In genomic region chr15:63010920-63011693, GRCh38 we compare ENCODE assay signal across 1 cellular context.
TF ChIP-seq lines count a peak whose summit lies in the region.

No MANE protein-coding gene starts in this region.

TF ChIP-seq in HepG2, 621 proteins besides CTCF, POLR2A, EP300 and RAD21 (continued from another document and continues in another):
- TF ChIP-seq ZBTB49 (CRISPR knock-in tag; IDR thresholded peaks at IDR 0.05; ENCODE audit: borderline replicate concordance) (no peak), MXI1 (IDR thresholded peaks at IDR 0.05; ENCODE audit: borderline replicate concordance, low read depth, low read length) (no peak), ZNF841 (CRISPR knock-in tag; IDR thresholded peaks at IDR 0.05; ENCODE audit: borderline replicate concordance) (no peak), PRDM4 (CRISPR knock-in tag; IDR thresholded peaks at IDR 0.05; ENCODE audit: borderline replicate concordance) (no peak), ATF3 (CRISPR knock-in tag; IDR thresholded peaks at IDR 0.05) (no peak), NFIB (CRISPR knock-in tag; IDR thresholded peaks at IDR 0.05; ENCODE audit: borderline replicate concordance) (no peak), ZBTB34 (CRISPR knock-in tag; IDR thresholded peaks at IDR 0.05) (peak; percentile 37; the same call in 1 of the 2 replicates), CREB3 (CRISPR knock-in tag; IDR thresholded peaks at IDR 0.05) (no peak), ARID3A (IDR thresholded peaks at IDR 0.05; ENCODE audit: low read depth, low read length) (0 out of 2 replicates have a peak, but pooled peaks have one; percentile 28), ZBTB3 (CRISPR knock-in tag; IDR thresholded peaks at IDR 0.05; ENCODE audit: borderline replicate concordance, low read depth) (peak; percentile 90; the same call in 1 of the 2 replicates), FOSL2 (CRISPR knock-in tag; IDR thresholded peaks at IDR 0.05) (peak; percentile 50), ISL2 (CRISPR knock-in tag; IDR thresholded peaks at IDR 0.05) (peak; percentile 76; the same call in 1 of the 2 replicates), SP1 (IDR thresholded peaks at IDR 0.05) (no peak), SP1 (CRISPR knock-in tag; IDR thresholded peaks at IDR 0.05) (no peak), ZSCAN5A (CRISPR knock-in tag; IDR thresholded peaks at IDR 0.05; ENCODE audit: borderline replicate concordance) (no peak), ZNF24 (IDR thresholded peaks at IDR 0.05) (peak; percentile 93), HOXD1 (CRISPR knock-in tag; IDR thresholded peaks at IDR 0.05) (no peak), ATF4 (CRISPR knock-in tag; IDR thresholded peaks at IDR 0.05) (no peak), ZNF780A (CRISPR knock-in tag; IDR thresholded peaks at IDR 0.05) (no peak), ZNF740 (CRISPR knock-in tag; IDR thresholded peaks at IDR 0.05) (0 out of 2 replicates have a peak, but pooled peaks have one; percentile 27), ZNF142 (CRISPR knock-in tag; IDR thresholded peaks at IDR 0.05) (no peak), HMGXB4 (CRISPR knock-in tag; IDR thresholded peaks at IDR 0.05; ENCODE audit: borderline replicate concordance in 1 of 2, low read depth in 1 of 2) (peak in 1 of 2 experiments; percentile 36; a peak in 1 of 4 replicates), SKIL (CRISPR knock-in tag; IDR thresholded peaks at IDR 0.05; ENCODE audit: borderline replicate concordance) (no peak), POLR2AphosphoS5 (IDR thresholded peaks at IDR 0.05; ENCODE audit: low read depth, low read length) (no peak)
